In the genomic region with DNA sequence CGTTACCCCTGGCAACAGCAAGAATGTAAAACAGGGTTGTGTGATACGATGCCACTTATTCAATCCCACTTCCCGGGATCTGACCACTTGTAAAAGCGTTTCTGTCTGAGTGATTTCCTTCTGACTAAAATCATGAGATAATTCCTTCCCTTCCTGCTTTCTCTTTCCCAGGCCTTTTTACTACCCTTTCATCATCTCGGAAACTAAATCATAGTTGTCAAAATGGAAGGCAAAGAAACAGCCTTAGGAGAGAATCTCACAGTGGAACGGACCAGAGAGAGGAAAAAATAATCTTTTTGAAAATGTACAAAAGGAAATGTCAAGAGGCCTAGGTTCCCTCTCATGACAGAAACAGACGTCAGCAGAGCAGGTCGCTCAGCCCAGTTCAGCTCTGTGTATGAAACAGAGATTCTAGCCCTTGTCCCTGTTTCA, we compare ENCODE assay signal across 13 cellular contexts. TPM values are rescaled to one million over a fixed set of nuclear protein-coding genes. Genes with fewer than 3 reads are reported as not detected.
A peak's percentile ranks its signal among the peaks of the same experiment; 100 is the strongest.
DNase-seq lines count a peak whose midpoint lies in the region; TF ChIP-seq lines count a peak whose summit lies in the region.
"Had no signal": no experiment of that assay in that cellular context is flagged by ENCODE, and none has a peak within 500 bp of the region (broad histone marks: within the 10 kb centered on the region; RNA-seq: fewer than 3 reads in every experiment).

No MANE protein-coding gene starts in this region.

- BruUV-seq in Calu3 (replicated peaks; lab: Mats Ljungman, UMichigan) = no TSS peak

- H3K27me3 ChIP-seq in ascending aorta (no peaks in the 10 kb centered on the region), hepatocyte (no peaks in the 10 kb centered on the region), skeletal muscle satellite cell (ENCODE audit: control insufficient read depth, insufficient read depth, low read length) (no peaks in the 10 kb centered on the region)
- H3K27me3 ChIP-seq: ovary had no signal

- no peak overlapping the region for H3K4me3 Mint-ChIP-seq in Calu3 (ENCODE audit: low read depth, unreplicated experiment)
- H3K4me3 Mint-ChIP-seq: activated CD4-positive, alpha-beta T cell treated with anti-CD3 and anti-CD28 coated beads, Interleukin-2, amount 10 ng/mL, durations not matched to agents 24 days and 14 days; dendritic cell treated with granulocyte-macrophage colony-stimulating factor and Interleukin-4, amounts not matched to agents 40 ng/mL and 50 ng/mL, for 4 days; stimulated activated naive CD8-positive, alpha-beta T cell treated with anti-CD3 and anti-CD28 coated beads, Interleukin-15, amount 100 ng/mL, for 72 hours had no signal

- no peak overlapping the region for H2AFZ ChIP-seq in hepatocyte

- H3K36me3 ChIP-seq in ascending aorta (no peaks in the 10 kb centered on the region), hepatocyte (replicated peaks; ENCODE audit: insufficient read depth, low read depth) (no peaks in the 10 kb centered on the region), skeletal muscle satellite cell (ENCODE audit: insufficient read depth, low read length) (no peaks in the 10 kb centered on the region)
- H3K36me3 ChIP-seq: ovary had no signal

- H3K9me3 Mint-ChIP-seq in Calu3 (ENCODE audit: low read depth, unreplicated experiment) = no peaks in the 10 kb centered on the region
- H3K9me3 Mint-ChIP-seq: activated CD4-positive, alpha-beta T cell treated with anti-CD3 and anti-CD28 coated beads, Interleukin-2, amount 10 ng/mL, durations not matched to agents 24 days and 14 days; dendritic cell treated with granulocyte-macrophage colony-stimulating factor and Interleukin-4, amounts not matched to agents 40 ng/mL and 50 ng/mL, for 4 days; stimulated activated naive CD8-positive, alpha-beta T cell treated with anti-CD3 and anti-CD28 coated beads, Interleukin-15, amount 100 ng/mL, for 72 hours had no signal

- H3K27me3 Mint-ChIP-seq in Calu3 (ENCODE audit: unreplicated experiment) = no peaks in the 10 kb centered on the region
- H3K27me3 Mint-ChIP-seq: activated CD4-positive, alpha-beta T cell treated with anti-CD3 and anti-CD28 coated beads, Interleukin-2, amount 10 ng/mL, durations not matched to agents 24 days and 14 days had no signal

- 33% methylated on average over 8 of the region's 8 CpGs for WGBS in hepatocyte (ENCODE audit: low lambda C conversion rate, missing lambda C conversion rate)

- peak overlapping the region; percentile 72 for H3K9ac ChIP-seq in skeletal muscle satellite cell (ENCODE audit: low read depth, low read length)

- DNase-seq in GM04503 (ENCODE audit: low read depth) = peak; percentile 78
- no peak for DNase-seq in ascending aorta (ENCODE audit: low spot score in 2 of 2)
- peak; percentile 12 for DNase-seq in hepatocyte (ENCODE audit: low spot score)
- DNase-seq in NCI-H187 (lab: John Stamatoyannopoulos, UW) = no peak
- DNase-seq in Calu3 = no peak
- no peak for DNase-seq in NCI-H1105 (lab: John Stamatoyannopoulos, UW)
- DNase-seq in NCI-H345 (lab: John Stamatoyannopoulos, UW) = no peak
- DNase-seq: activated CD4-positive, alpha-beta T cell treated with anti-CD3 and anti-CD28 coated beads, Interleukin-2, amount 10 ng/mL, durations not matched to agents 24 days and 14 days; NK-92 treated with Interleukin-12 subunit alpha and Interleukin-12 subunit beta, amount 100 ng/mL, for 24 hours; stimulated activated naive CD8-positive, alpha-beta T cell treated with anti-CD3 and anti-CD28 coated beads, Interleukin-15, amount 100 ng/mL, for 72 hours had no signal

- intact Hi-C loops in ascending aorta (cut with DNase I) (loop anchor here (5.0 kb wide), 1 partner anchor 62 kb away; no protein-coding TSS in a partner anchor), Calu3 (cut with micrococcal nuclease; ENCODE audit: unreplicated experiment) (no loop called here)

- H3K27ac ChIP-seq in ascending aorta (peak overlapping the region; percentile 40 to 48), hepatocyte (peak overlapping the region; percentile 62)
- H3K27ac ChIP-seq: ovary had no signal

- no peak for TF ChIP-seq CTCF in ascending aorta (IDR thresholded peaks at IDR 0.05)
- TF ChIP-seq CTCF in hepatocyte (IDR thresholded peaks at IDR 0.05; ENCODE audit: poor library complexity) = no peak
- TF ChIP-seq CTCF in Calu3 (IDR thresholded peaks at IDR 0.05; ENCODE audit: unreplicated experiment) = no peak

- no peaks in the 10 kb centered on the region for H3K9me2 ChIP-seq in hepatocyte (replicated peaks; ENCODE audit: insufficient read depth)

- H3K79me2 ChIP-seq in hepatocyte = peaks cover 80% of the 10 kb centered on the region

- H3K36me3 Mint-ChIP-seq in Calu3 (ENCODE audit: insufficient read depth, unreplicated experiment) = peaks cover 10% of the 10 kb centered on the region

- H3K27ac Mint-ChIP-seq in Calu3 (ENCODE audit: unreplicated experiment) = no peak overlapping the region
- H3K27ac Mint-ChIP-seq: activated CD4-positive, alpha-beta T cell treated with anti-CD3 and anti-CD28 coated beads, Interleukin-2, amount 10 ng/mL, durations not matched to agents 24 days and 14 days; dendritic cell treated with granulocyte-macrophage colony-stimulating factor and Interleukin-4, amounts not matched to agents 40 ng/mL and 50 ng/mL, for 4 days; stimulated activated naive CD8-positive, alpha-beta T cell treated with anti-CD3 and anti-CD28 coated beads, Interleukin-15, amount 100 ng/mL, for 72 hours had no signal

- peaks cover 14% of the 10 kb centered on the region for H3K4me1 Mint-ChIP-seq in Calu3 (ENCODE audit: low read depth, unreplicated experiment)
- H3K4me1 Mint-ChIP-seq: activated CD4-positive, alpha-beta T cell treated with anti-CD3 and anti-CD28 coated beads, Interleukin-2, amount 10 ng/mL, durations not matched to agents 24 days and 14 days had no signal

- peaks cover 63% of the 10 kb centered on the region for H4K20me1 ChIP-seq in hepatocyte (ENCODE audit: insufficient read depth, poor library complexity, severe bottlenecking)

- peak overlapping the region; percentile 50 for H3K4me2 ChIP-seq in hepatocyte
- H3K4me2 ChIP-seq in skeletal muscle satellite cell (ENCODE audit: low read length) = peak overlapping the region; percentile 55

- CTCF ChIA-PET in Calu3 (lab: Charles Lee) = no interaction called here

- H3K4me3 ChIP-seq in ascending aorta (peak overlapping the region in 1 of 2 donors; percentile 27), hepatocyte (no peak overlapping the region), skeletal muscle satellite cell (ENCODE audit: low read length) (peak overlapping the region; percentile 8)
- H3K4me3 ChIP-seq: ovary had no signal

- H3K4me1 ChIP-seq in ascending aorta (peaks cover 0 to 22% of the 10 kb centered on the region in 2 donors), hepatocyte (ENCODE audit: insufficient read depth) (peaks cover 33% of the 10 kb centered on the region), skeletal muscle satellite cell (ENCODE audit: control insufficient read depth, insufficient read depth, low read length) (peaks cover 19% of the 10 kb centered on the region)

- no peaks in the 10 kb centered on the region for H3K9me3 ChIP-seq in ascending aorta
- no peaks in the 10 kb centered on the region for H3K9me3 ChIP-seq in hepatocyte (ENCODE audit: low read depth)
- no peaks in the 10 kb centered on the region for H3K9me3 ChIP-seq in skeletal muscle satellite cell (replicated peaks; ENCODE audit: low read length)
- H3K9me3 ChIP-seq: ovary had no signal

RNA-seq across cellular contexts. Expression of a gene that starts 29.7 kb away (rescaled TPM):
- 14.7 TPM for total RNA-seq in ascending aorta
- 9.9 and 12.8 TPM in 2 replicates for total RNA-seq in hepatocyte
- 11.1 and 13.2 TPM in 2 replicates for polyA plus RNA-seq in hepatocyte
- total RNA-seq in skeletal muscle satellite cell (2012; rRNA removed) = 12.9 and 17.7 TPM in 2 replicates
- 11.0 and 13.2 TPM in 2 replicates for total RNA-seq in Calu3 (2022)

Comparison
In these comparisons a context has a peak if more than half of its experiments do, and no peak if none do; other contexts are left out.
1. DNase-seq: peak in GM04503 (single experiment) and hepatocyte (single experiment); none in ascending aorta (0 of 2), NCI-H187 (0 of 2), Calu3 (single experiment), NCI-H1105 (single experiment) and NCI-H345 (single experiment).